ENCODE assay signal across 1 cellular context in the genomic region with DNA sequence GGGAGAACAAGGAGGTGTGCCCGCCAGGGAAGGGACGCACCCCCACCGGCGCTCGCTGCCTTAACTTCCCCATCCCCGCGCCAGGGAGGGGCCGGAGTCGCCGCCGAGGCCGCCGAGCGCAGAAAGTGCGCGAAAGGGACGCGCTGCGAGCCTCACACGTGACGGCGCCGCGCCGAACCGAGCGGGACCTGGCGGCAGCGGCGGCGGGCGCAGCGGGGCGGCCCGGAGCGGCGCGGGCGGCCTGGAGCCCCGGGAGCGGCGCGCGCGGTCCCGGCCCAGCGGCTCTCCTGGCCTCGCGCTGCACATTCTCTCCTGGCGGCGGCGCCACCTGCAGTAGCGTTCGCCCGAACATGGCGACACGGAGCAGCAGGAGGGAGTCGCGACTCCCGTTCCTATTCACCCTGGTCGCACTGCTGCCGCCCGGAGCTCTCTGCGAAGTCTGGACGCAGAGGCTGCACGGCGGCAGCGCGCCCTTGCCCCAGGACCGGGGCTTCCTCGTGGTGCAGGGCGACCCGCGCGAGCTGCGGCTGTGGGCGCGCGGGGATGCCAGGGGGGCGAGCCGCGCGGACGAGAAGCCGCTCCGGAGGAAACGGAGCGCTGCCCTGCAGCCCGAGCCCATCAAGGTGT.
TF ChIP-seq lines count a peak whose summit lies in the region.

A gene with protein sequence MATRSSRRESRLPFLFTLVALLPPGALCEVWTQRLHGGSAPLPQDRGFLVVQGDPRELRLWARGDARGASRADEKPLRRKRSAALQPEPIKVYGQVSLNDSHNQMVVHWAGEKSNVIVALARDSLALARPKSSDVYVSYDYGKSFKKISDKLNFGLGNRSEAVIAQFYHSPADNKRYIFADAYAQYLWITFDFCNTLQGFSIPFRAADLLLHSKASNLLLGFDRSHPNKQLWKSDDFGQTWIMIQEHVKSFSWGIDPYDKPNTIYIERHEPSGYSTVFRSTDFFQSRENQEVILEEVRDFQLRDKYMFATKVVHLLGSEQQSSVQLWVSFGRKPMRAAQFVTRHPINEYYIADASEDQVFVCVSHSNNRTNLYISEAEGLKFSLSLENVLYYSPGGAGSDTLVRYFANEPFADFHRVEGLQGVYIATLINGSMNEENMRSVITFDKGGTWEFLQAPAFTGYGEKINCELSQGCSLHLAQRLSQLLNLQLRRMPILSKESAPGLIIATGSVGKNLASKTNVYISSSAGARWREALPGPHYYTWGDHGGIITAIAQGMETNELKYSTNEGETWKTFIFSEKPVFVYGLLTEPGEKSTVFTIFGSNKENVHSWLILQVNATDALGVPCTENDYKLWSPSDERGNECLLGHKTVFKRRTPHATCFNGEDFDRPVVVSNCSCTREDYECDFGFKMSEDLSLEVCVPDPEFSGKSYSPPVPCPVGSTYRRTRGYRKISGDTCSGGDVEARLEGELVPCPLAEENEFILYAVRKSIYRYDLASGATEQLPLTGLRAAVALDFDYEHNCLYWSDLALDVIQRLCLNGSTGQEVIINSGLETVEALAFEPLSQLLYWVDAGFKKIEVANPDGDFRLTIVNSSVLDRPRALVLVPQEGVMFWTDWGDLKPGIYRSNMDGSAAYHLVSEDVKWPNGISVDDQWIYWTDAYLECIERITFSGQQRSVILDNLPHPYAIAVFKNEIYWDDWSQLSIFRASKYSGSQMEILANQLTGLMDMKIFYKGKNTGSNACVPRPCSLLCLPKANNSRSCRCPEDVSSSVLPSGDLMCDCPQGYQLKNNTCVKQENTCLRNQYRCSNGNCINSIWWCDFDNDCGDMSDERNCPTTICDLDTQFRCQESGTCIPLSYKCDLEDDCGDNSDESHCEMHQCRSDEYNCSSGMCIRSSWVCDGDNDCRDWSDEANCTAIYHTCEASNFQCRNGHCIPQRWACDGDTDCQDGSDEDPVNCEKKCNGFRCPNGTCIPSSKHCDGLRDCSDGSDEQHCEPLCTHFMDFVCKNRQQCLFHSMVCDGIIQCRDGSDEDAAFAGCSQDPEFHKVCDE (N-terminal part only) (plus strand): TSS at position 333 of the 627 bp plus-strand sequence. CDS start 18 bp downstream, at position 351.

TF ChIP-seq in SK-N-SH treated with all-trans-retinoic acid at 6 μM for 48 hours, 23 proteins besides CTCF, POLR2A, EP300 and RAD21 (continued from another document):
- TF ChIP-seq ZNF8 (CRISPR knock-in tag; IDR thresholded peaks at IDR 0.05): no peak
- no peak for TF ChIP-seq ZC3H10 (CRISPR knock-in tag; IDR thresholded peaks at IDR 0.05)
- TF ChIP-seq TCF4 (CRISPR knock-in tag; IDR thresholded peaks at IDR 0.05; ENCODE audit: borderline replicate concordance): no peak
- TF ChIP-seq ZNF70 (CRISPR knock-in tag; IDR thresholded peaks at IDR 0.05): no peak
- no peak for TF ChIP-seq BACH2 (CRISPR knock-in tag; IDR thresholded peaks at IDR 0.05; ENCODE audit: borderline replicate concordance)
